In the genomic region with DNA sequence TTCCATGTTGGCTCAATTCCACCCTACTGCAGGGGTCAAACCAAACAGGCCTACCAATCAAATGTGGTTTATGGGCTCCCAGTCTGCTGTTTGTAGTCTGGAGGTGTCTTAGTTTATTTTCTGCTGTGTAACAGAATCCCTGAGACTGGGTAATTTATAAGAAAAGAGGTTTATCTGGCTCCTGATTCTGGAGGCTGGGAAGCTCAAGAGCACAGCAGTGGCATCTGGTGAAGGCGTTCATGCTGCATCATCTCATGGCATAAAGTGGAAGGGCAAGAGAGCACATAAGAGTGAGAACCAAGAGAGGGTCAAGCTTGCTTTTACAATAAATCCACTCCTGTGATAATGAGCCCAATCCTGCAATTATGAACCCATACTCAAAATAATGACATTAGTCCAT, we compare ENCODE assay signal across 13 cellular contexts.
A peak's percentile ranks its signal among the peaks of the same experiment; 100 is the strongest.
DNase-seq lines count a peak whose midpoint lies in the region; ATAC-seq and TF ChIP-seq lines count a peak whose summit lies in the region.
"Had no signal": no experiment of that assay in that cellular context is flagged by ENCODE, and none has a peak within 500 bp of the region (broad histone marks: within the 10 kb centered on the region; RNA-seq: fewer than 3 reads in every experiment).

No MANE protein-coding gene starts in this region.

- H3K4me1 Mint-ChIP-seq in natural killer cell treated with Interleukin-12 subunit alpha and Interleukin-12 subunit beta and Interleukin-15 and Interleukin-18, amount 100 ng/mL, for 72 hours (ENCODE audit: low read depth in 2 of 2) = no peaks in the 10 kb centered on the region
- H3K4me1 Mint-ChIP-seq: CD4-positive, CD25-positive, alpha-beta regulatory T cell had no signal

- ATAC-seq in heart left ventricle (no peak), left ventricle myocardium superior (no peak)
- ATAC-seq in natural killer cell treated with Interleukin-12 subunit alpha and Interleukin-12 subunit beta and Interleukin-15 and Interleukin-18, amount 100 ng/mL, for 72 hours = no peak

- H3K4me3 ChIP-seq in heart left ventricle (no peak overlapping the region), ascending aorta (no peak overlapping the region), muscle layer of duodenum (ENCODE audit: low read depth in 1 of 2, low read length in 2 of 2) (no peak overlapping the region), transverse colon (no peak overlapping the region)
- H3K4me3 ChIP-seq: BLaER1, HAP-1 had no signal

- H3K9me3 Mint-ChIP-seq in natural killer cell treated with Interleukin-12 subunit alpha and Interleukin-12 subunit beta and Interleukin-15 and Interleukin-18, amount 100 ng/mL, for 72 hours = no peaks in the 10 kb centered on the region

- TF ChIP-seq EP300 in transverse colon (IDR thresholded peaks at IDR 0.05; ENCODE audit: low read depth) = no peak

- peaks cover 6 to 9% of the 10 kb centered on the region in 2 donors for H3K27me3 Mint-ChIP-seq in natural killer cell treated with Interleukin-12 subunit alpha and Interleukin-12 subunit beta and Interleukin-15 and Interleukin-18, amount 100 ng/mL, for 72 hours
- H3K27me3 Mint-ChIP-seq: CD4-positive, CD25-positive, alpha-beta regulatory T cell; IgD-negative memory B cell had no signal

- 93 to 100% (median 95%) methylated on average over 1 of the region's 1 CpG for WGBS in heart left ventricle, 4 donors
- WGBS in transverse colon (ENCODE audit: low coverage in 1 of 2), 2 donors = 91 to 100% methylated on average over 1 of the region's 1 CpG

- no peak overlapping the region for H3K27ac Mint-ChIP-seq in natural killer cell treated with Interleukin-12 subunit alpha and Interleukin-12 subunit beta and Interleukin-15 and Interleukin-18, amount 100 ng/mL, for 72 hours
- H3K27ac Mint-ChIP-seq: CD4-positive, CD25-positive, alpha-beta regulatory T cell had no signal

- in situ Hi-C loops in transverse colon (cut with MboI; ENCODE audit: low pct_ligation_motif_present in 1 of 4, low pct_unique_long_range_greater_than_20kb in 1 of 4, low sequenced_read_pairs in 3 of 4) = no loop called here

- DNase-seq in heart left ventricle = no peak
- DNase-seq in left ventricle myocardium superior = no peak
- no peak for DNase-seq in ascending aorta (ENCODE audit: low spot score in 2 of 2)
- DNase-seq in transverse colon = no peak
- DNase-seq in DMS53 (lab: John Stamatoyannopoulos, UW) = no peak
- DNase-seq in natural killer cell treated with Interleukin-12 subunit alpha and Interleukin-12 subunit beta and Interleukin-15 and Interleukin-18, amount 100 ng/mL, for 72 hours (ENCODE audit: low spot score) = no peak
- DNase-seq: 8988T; AML-193; CD4-positive, CD25-positive, alpha-beta regulatory T cell had no signal

- TF ChIP-seq CTCF in heart left ventricle (IDR thresholded peaks at IDR 0.05) (no peak), ascending aorta (IDR thresholded peaks at IDR 0.05) (no peak), transverse colon (IDR thresholded peaks at IDR 0.05) (no peak)

- H3K36me3 Mint-ChIP-seq in natural killer cell treated with Interleukin-12 subunit alpha and Interleukin-12 subunit beta and Interleukin-15 and Interleukin-18, amount 100 ng/mL, for 72 hours = no peaks in the 10 kb centered on the region

- peaks cover 0 to 6% (median 0%) of the 10 kb centered on the region in 12 donors for H3K9me3 ChIP-seq in heart left ventricle
- H3K9me3 ChIP-seq in ascending aorta = no peaks in the 10 kb centered on the region
- H3K9me3 ChIP-seq in muscle layer of duodenum (ENCODE audit: control insufficient read depth in 1 of 2, low read length in 2 of 2) = no peaks in the 10 kb centered on the region
- no peaks in the 10 kb centered on the region for H3K9me3 ChIP-seq in transverse colon
- H3K9me3 ChIP-seq: BLaER1, HAP-1 had no signal

- H3K4me1 ChIP-seq in heart left ventricle (peaks cover 0 to 34% (median 5%) of the 10 kb centered on the region in 12 donors), ascending aorta (peaks cover 0 to 9% of the 10 kb centered on the region in 2 donors), muscle layer of duodenum (ENCODE audit: control insufficient read depth in 1 of 2, insufficient read depth in 2 of 2, low read length in 2 of 2) (peaks cover 4 to 31% of the 10 kb centered on the region in 2 donors), transverse colon (peaks cover 0 to 20% (median 6%) of the 10 kb centered on the region in 4 donors)
- H3K4me1 ChIP-seq: BLaER1 had no signal

- H3K36me3 ChIP-seq in heart left ventricle = no peaks in the 10 kb centered on the region
- H3K36me3 ChIP-seq in ascending aorta = no peaks in the 10 kb centered on the region
- H3K36me3 ChIP-seq in muscle layer of duodenum (ENCODE audit: control insufficient read depth in 1 of 2, insufficient read depth in 2 of 2, low read length in 2 of 2) = no peaks in the 10 kb centered on the region
- H3K36me3 ChIP-seq in transverse colon = no peaks in the 10 kb centered on the region
- H3K36me3 ChIP-seq: BLaER1, HAP-1 had no signal

- intact Hi-C loops in heart left ventricle (cut with DNase I) (no loop called here), left ventricle myocardium superior (cut with micrococcal nuclease) (no loop called here), ascending aorta (cut with DNase I) (loop anchor here (5.0 kb wide), 1 partner anchor 77 kb away; no protein-coding TSS in a partner anchor), transverse colon (cut with DNase I; ENCODE audit: low total_unique reads) (no loop called here)

- H3K27me3 ChIP-seq in heart left ventricle (no peaks in the 10 kb centered on the region), ascending aorta (no peaks in the 10 kb centered on the region), muscle layer of duodenum (ENCODE audit: low read depth, low read length) (no peaks in the 10 kb centered on the region), transverse colon (no peaks in the 10 kb centered on the region)
- H3K27me3 ChIP-seq: BLaER1 had no signal

- H3K27ac ChIP-seq in heart left ventricle (peak overlapping the region in 10 of 12 donors; percentile 55 to 93 (median 73)), ascending aorta (peak overlapping the region; percentile 8 to 41), muscle layer of duodenum (ENCODE audit: low read length) (peak overlapping the region; percentile 53), transverse colon (peak overlapping the region in 3 of 4 donors; percentile 17 to 76 (median 64))
- H3K27ac ChIP-seq: BLaER1 had no signal

- no peak overlapping the region for H3K4me3 Mint-ChIP-seq in natural killer cell treated with Interleukin-12 subunit alpha and Interleukin-12 subunit beta and Interleukin-15 and Interleukin-18, amount 100 ng/mL, for 72 hours
- H3K4me3 Mint-ChIP-seq: CD4-positive, CD25-positive, alpha-beta regulatory T cell; IgD-negative memory B cell had no signal

- TF ChIP-seq POLR2A in heart left ventricle (IDR thresholded peaks at IDR 0.05) (no peak), transverse colon (IDR thresholded peaks at IDR 0.05) (no peak)
